Comparison of ENCODE assay signal across 1 cellular context in genomic region chr1:224377676-224378006, GRCh38.
TF ChIP-seq lines count a peak whose summit lies in the region.

No MANE protein-coding gene starts in this region.

TF ChIP-seq in GM12878, 131 proteins besides CTCF, POLR2A, EP300 and RAD21 (continued from another document and continues in another):
- TF ChIP-seq SIN3A (IDR thresholded peaks at IDR 0.05; ENCODE audit: low read depth, low read length) (no peak), ATF2 (IDR thresholded peaks at IDR 0.05; ENCODE audit: low read length) (peak; percentile 55), PML (IDR thresholded peaks at IDR 0.05; ENCODE audit: low read length) (no peak), CUX1 (IDR thresholded peaks at IDR 0.05; ENCODE audit: insufficient replicate concordance, low read depth, low read length) (no peak), ZNF24 (IDR thresholded peaks at IDR 0.05) (no peak), USF1 (IDR thresholded peaks at IDR 0.05; ENCODE audit: borderline replicate concordance, extremely low read length, insufficient read depth, low read depth, low read length) (no peak), MEF2A (IDR thresholded peaks at IDR 0.05; ENCODE audit: insufficient read depth, low read depth, low read length) (peak; percentile 64), HDAC6 (IDR thresholded peaks at IDR 0.05; ENCODE audit: unreplicated experiment) (no peak), ESRRA (IDR thresholded peaks at IDR 0.05; ENCODE audit: low read length) (no peak), MAX (IDR thresholded peaks at IDR 0.05; ENCODE audit: low read depth, low read length) (no peak), IRF5 (IDR thresholded peaks at IDR 0.05; ENCODE audit: borderline replicate concordance) (no peak), POLR2AphosphoS5 (IDR thresholded peaks at IDR 0.05; ENCODE audit: low read length) (no peak), HCFC1 (IDR thresholded peaks at IDR 0.05; ENCODE audit: low read length) (no peak), NFXL1 (IDR thresholded peaks at IDR 0.05; ENCODE audit: borderline replicate concordance) (no peak), TAF1 (IDR thresholded peaks at IDR 0.05; ENCODE audit: borderline replicate concordance, low read depth, low read length) (no peak), CBFB (IDR thresholded peaks at IDR 0.05; ENCODE audit: low read depth) (no peak), ASH2L (IDR thresholded peaks at IDR 0.05; ENCODE audit: borderline replicate concordance, low read depth) (no peak), SMARCA5 (IDR thresholded peaks at IDR 0.05) (no peak), TCF12 (IDR thresholded peaks at IDR 0.05; ENCODE audit: low read depth, low read length) (no peak), NR2C1 (IDR thresholded peaks at IDR 0.05) (no peak), SMAD5 (IDR thresholded peaks at IDR 0.05; ENCODE audit: low read depth) (no peak), BACH1 (IDR thresholded peaks at IDR 0.05; ENCODE audit: borderline replicate concordance) (peak; percentile 31; the same call in 1 of the 2 replicates), YBX1 (IDR thresholded peaks at IDR 0.05) (no peak), ZNF622 (IDR thresholded peaks at IDR 0.05) (no peak), MYB (IDR thresholded peaks at IDR 0.05; ENCODE audit: borderline replicate concordance, low read depth, low read length) (no peak), CBX5 (IDR thresholded peaks at IDR 0.05; ENCODE audit: low read depth) (no peak), KLF5 (IDR thresholded peaks at IDR 0.05; ENCODE audit: partially characterized antibody) (no peak), FOXM1 (IDR thresholded peaks at IDR 0.05; ENCODE audit: low read depth, low read length) (no peak), LARP7 (IDR thresholded peaks at IDR 0.05) (no peak), MYC (IDR thresholded peaks at IDR 0.05; ENCODE audit: insufficient read depth, insufficient read length, insufficient replicate concordance, low read length, severe bottlenecking) (no peak), BCL11A (IDR thresholded peaks at IDR 0.05; ENCODE audit: low read depth, low read length) (no peak), E2F8 (IDR thresholded peaks at IDR 0.05; ENCODE audit: low read depth, partially characterized antibody) (no peak), MTA3 (IDR thresholded peaks at IDR 0.05; ENCODE audit: borderline replicate concordance, low read length) (no peak), CHD2 (IDR thresholded peaks at IDR 0.05; ENCODE audit: borderline replicate concordance, low read depth, low read length) (no peak), TBL1XR1 (IDR thresholded peaks at IDR 0.05; ENCODE audit: low read depth, low read length) (no peak), ZBTB40 (IDR thresholded peaks at IDR 0.05; ENCODE audit: borderline replicate concordance) (no peak), RUNX3 (IDR thresholded peaks at IDR 0.05; ENCODE audit: low read length) (peak; percentile 58), RELB (IDR thresholded peaks at IDR 0.05; ENCODE audit: low read depth) (no peak), GATAD2B (conservative IDR thresholded peaks at IDR 0.05; ENCODE audit: low read depth) (no peak), PKNOX1 (IDR thresholded peaks at IDR 0.05) (peak; percentile 86), POU2F2 (IDR thresholded peaks at IDR 0.05; ENCODE audit: borderline replicate concordance, low read depth, low read length) (no peak), IKZF1 (conservative IDR thresholded peaks at IDR 0.05) (peak; percentile 57), POLR2AphosphoS2 (IDR thresholded peaks at IDR 0.05; ENCODE audit: low read depth, low read length) (no peak)
